In genomic region chr6:76135481-76135880, GRCh38 we compare ENCODE assay signal across 8 cellular contexts.
"Had no signal": no experiment of that assay in that cellular context is flagged by ENCODE, and none has a peak within 500 bp of the region (broad histone marks: within the 10 kb centered on the region; RNA-seq: fewer than 3 reads in every experiment).

No MANE protein-coding gene starts in this region.

- ATAC-seq: GM12878 had no signal

- DNase-seq: GDM1, GF-D8 had no signal

- FAIRE-seq: G401.6, GM12878, GM12891, GM12892, GM18507, GM19239 had no signal

- H3K4me3 ChIP-seq: GM12878 had no signal
